Comparison of ENCODE assay signal across 13 cellular contexts in the genomic region with DNA sequence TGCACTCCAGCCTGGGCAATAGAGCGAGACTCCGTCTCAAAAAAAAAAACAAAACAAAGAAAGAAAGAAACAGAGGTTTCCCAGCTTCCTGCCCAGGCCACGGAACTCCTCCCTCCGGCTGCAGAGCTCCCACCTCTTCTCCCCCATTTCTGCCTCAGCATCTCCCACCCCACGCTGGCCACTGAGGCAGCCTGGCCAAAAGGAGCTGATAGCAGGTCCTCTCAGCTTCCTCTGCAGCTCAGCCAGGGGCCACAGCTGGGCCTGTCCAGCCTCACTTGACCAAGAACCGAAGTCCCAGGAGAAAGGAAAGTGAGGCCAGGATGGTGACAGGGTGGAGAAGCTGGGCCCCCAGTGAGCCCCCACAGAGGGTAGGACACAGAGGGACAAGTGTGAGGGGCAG. TPM values are rescaled to one million over a fixed set of nuclear protein-coding genes. Genes with fewer than 3 reads are reported as not detected.
DNase-seq lines count a peak whose midpoint lies in the region; ATAC-seq and TF ChIP-seq lines count a peak whose summit lies in the region.
"Had no signal": no experiment of that assay in that cellular context is flagged by ENCODE, and none has a peak within 500 bp of the region (broad histone marks: within the 10 kb centered on the region; RNA-seq: fewer than 3 reads in every experiment).

No MANE protein-coding gene starts in this region.

- TF ChIP-seq CTCF in HCT116 (IDR thresholded peaks at IDR 0.05 in 2 of 3, conservative IDR thresholded peaks at IDR 0.05 in 1 of 3; ENCODE audit: borderline replicate concordance in 1 of 3, insufficient read depth in 1 of 3, low read depth in 2 of 3, low read length in 2 of 3): no peak
- no peak for TF ChIP-seq CTCF in foreskin keratinocyte (conservative IDR thresholded peaks at IDR 0.05)
- TF ChIP-seq CTCF in smooth muscle cell (IDR thresholded peaks at IDR 0.05; ENCODE audit: borderline replicate concordance, insufficient read depth, poor library complexity, severe bottlenecking): no peak

- H4K20me1 ChIP-seq in HCT116 (ENCODE audit: insufficient read depth): no peaks in the 10 kb centered on the region
- no peaks in the 10 kb centered on the region for H4K20me1 ChIP-seq in smooth muscle cell (ENCODE audit: low read depth)

- H3K4me3 Mint-ChIP-seq in T-helper 17 cell: no peak overlapping the region
- H3K4me3 Mint-ChIP-seq: GM23338 had no signal

- TF ChIP-seq POLR2A in HCT116 (IDR thresholded peaks at IDR 0.05; ENCODE audit: borderline replicate concordance, extremely low read depth, insufficient read depth, insufficient read length): no peak

- H3K36me3 ChIP-seq in HCT116 (ENCODE audit: control insufficient read depth in 1 of 2, insufficient read depth in 2 of 2, low read length in 2 of 2) (no peaks in the 10 kb centered on the region), smooth muscle cell (ENCODE audit: low read depth) (no peaks in the 10 kb centered on the region)

- H3K27ac ChIP-seq in HCT116 (ENCODE audit: low read depth, low read length): peak overlapping the region; percentile 68
- peak overlapping the region; percentile 79 for H3K27ac ChIP-seq in foreskin keratinocyte
- H3K27ac ChIP-seq in smooth muscle cell (ENCODE audit: low read depth): peak overlapping the region; percentile 100

- RAD21 ChIA-PET in HCT116 (lab: Charles Lee; ENCODE audit: low non-redundant PET in 1 of 2, low total read pairs in 2 of 2, uncharacterized antibody in 2 of 2, unreplicated experiment in 2 of 2): no interaction called here

- H3K36me3 Mint-ChIP-seq in T-helper 17 cell (ENCODE audit: low read depth): no peaks in the 10 kb centered on the region

- CTCF ChIA-PET in HCT116 (lab: Charles Lee): no interaction called here

- no peaks in the 10 kb centered on the region for H3K9me2 ChIP-seq in HCT116 (ENCODE audit: insufficient read depth)

- H3K4me2 ChIP-seq in HCT116 (ENCODE audit: low read length) (peak overlapping the region; percentile 89), smooth muscle cell (peak overlapping the region; percentile 63)
- H3K4me2 ChIP-seq: GM23338 had no signal

- H3F3A ChIP-seq in smooth muscle cell (ENCODE audit: low read depth): peaks cover 14% of the 10 kb centered on the region

- H2AFZ ChIP-seq in HCT116 (ENCODE audit: low read depth, low read length, poor library complexity, severe bottlenecking): peak overlapping the region; percentile 68
- no peak overlapping the region for H2AFZ ChIP-seq in smooth muscle cell (ENCODE audit: low read depth)
- H2AFZ ChIP-seq: GM23338 had no signal

- TF ChIP-seq RAD21 in HCT116 (IDR thresholded peaks at IDR 0.05; ENCODE audit: low read depth): no peak

- no TSS peak for BruUV-seq in HCT116 (replicated peaks; lab: Mats Ljungman, UMichigan)

- H3K79me2 ChIP-seq in HCT116 (ENCODE audit: insufficient read depth, low read length): no peaks in the 10 kb centered on the region
- no peaks in the 10 kb centered on the region for H3K79me2 ChIP-seq in smooth muscle cell (ENCODE audit: low read depth)

- H3K27me3 ChIP-seq in HCT116 (ENCODE audit: insufficient read depth, low read length): no peaks in the 10 kb centered on the region
- H3K27me3 ChIP-seq in foreskin keratinocyte: no peaks in the 10 kb centered on the region
- H3K27me3 ChIP-seq in smooth muscle cell (ENCODE audit: low read depth): no peaks in the 10 kb centered on the region

- peaks cover 19% of the 10 kb centered on the region for H3K4me1 Mint-ChIP-seq in T-helper 17 cell
- H3K4me1 Mint-ChIP-seq: GM23338 had no signal

- H3K4me3 ChIP-seq in HCT116 (replicated peaks in 1 of 2; ENCODE audit: low read depth in 1 of 2, low read length in 2 of 2) (peak overlapping the region in 1 of 2 experiments; percentile 48; a peak in 1 of 4 replicates), smooth muscle cell (no peak overlapping the region)
- H3K4me3 ChIP-seq: GM23338 had no signal

- intact Hi-C loops in HCT116 (cut with micrococcal nuclease): no loop called here

- H3K27ac Mint-ChIP-seq in T-helper 17 cell: peak overlapping the region; percentile 59
- H3K27ac Mint-ChIP-seq: GM23338 had no signal

- WGBS in smooth muscle cell (ENCODE audit: low lambda C conversion rate): 88% methylated on average over 4 of the region's 6 CpGs

- peak overlapping the region; percentile 65 for H3K9ac ChIP-seq in HCT116 (ENCODE audit: low read length)
- H3K9ac ChIP-seq in smooth muscle cell (ENCODE audit: low read depth): peak overlapping the region; percentile 97

- no peaks in the 10 kb centered on the region for H3K9me3 ChIP-seq in HCT116 (ENCODE audit: control insufficient read depth in 1 of 2, insufficient read depth in 1 of 2, low read depth in 1 of 2, low read length in 2 of 2)
- no peaks in the 10 kb centered on the region for H3K9me3 ChIP-seq in T-helper 17 cell (ENCODE audit: control insufficient read depth, low read length, poor library complexity, severe bottlenecking)
- no peaks in the 10 kb centered on the region for H3K9me3 ChIP-seq in smooth muscle cell (replicated peaks; ENCODE audit: low read depth)

- POLR2A ChIA-PET in HCT116 (lab: Charles Lee): interaction anchor here (1.1 to 1.6 kb wide), 2 partner anchors 74 to 78 kb away, joined by 4 to 5 read pairs; no protein-coding TSS in a partner anchor

- H3K27me3 Mint-ChIP-seq in T-helper 17 cell: peaks cover 33% of the 10 kb centered on the region

- H3K4me1 ChIP-seq in HCT116 (ENCODE audit: control insufficient read depth in 1 of 2, insufficient read depth in 2 of 2, low read length in 2 of 2): peaks cover 13 to 30% of the 10 kb centered on the region in 2 experiments
- H3K4me1 ChIP-seq in foreskin keratinocyte: peaks cover 20% of the 10 kb centered on the region
- H3K4me1 ChIP-seq in smooth muscle cell (ENCODE audit: low read depth): peaks cover 5% of the 10 kb centered on the region

- ATAC-seq in HCT116 (no peak), T-helper 17 cell (no peak), foreskin keratinocyte (no peak), HG02678 (IDR thresholded peaks at IDR 0.05; ENCODE audit: unreplicated experiment) (no peak), GM21526 (IDR thresholded peaks at IDR 0.05; ENCODE audit: low FRiP score, unreplicated experiment) (no peak)
- ATAC-seq: GM23338 had no signal

- DNase-seq in HCT116 (ENCODE audit: low read depth, low spot score) (no peak), T-helper 17 cell (no peak), foreskin keratinocyte (no peak), smooth muscle cell (lab: John Stamatoyannopoulos, UW; ENCODE audit: unreplicated experiment) (no peak), HuH-7.5 (ENCODE audit: low spot score) (no peak), C1 segment of cervical spinal cord (lab: John Stamatoyannopoulos, UW) (no peak)
- DNase-seq: activated effector memory CD4-positive, alpha-beta T cell treated with Interleukin-2 at 50 U/mL for 16 hours; DND-41; NCI-H1092; stimulated activated CD8-positive, alpha-beta memory T cell treated with anti-CD3 and anti-CD28 coated beads, Interleukin-4, amount 100 ng/mL, for 48 hours had no signal

TF ChIP-seq in HCT116, 20 proteins besides CTCF, POLR2A, EP300 and RAD21:
- TF ChIP-seq YY1 (IDR thresholded peaks at IDR 0.05; ENCODE audit: extremely low read depth, insufficient replicate concordance, low read depth, low read length) (no peak), ZFX (IDR thresholded peaks at IDR 0.05) (no peak), ZNF274 (IDR thresholded peaks at IDR 0.05; ENCODE audit: low read depth, low read length) (no peak)
TF ChIP-seq in HCT116: peak in this region for 0.

RNA-seq across cellular contexts. Expression of gene CD9, which starts 33.4 kb away (rescaled TPM):
- total RNA-seq in HCT116 (2021; ENCODE audit: unreplicated experiment) (182 TPM), T-helper 17 cell (10 to 100 TPM in 1 of 2 donors, 1 to 10 TPM in 1; 2.4 to 28.0 TPM), foreskin keratinocyte (577 and 589 TPM in 2 replicates), smooth muscle cell (153 and 207 TPM in 2 replicates)
- polyA plus RNA-seq in HCT116 (2012): 246 and 260 TPM in 2 replicates
- polyA plus RNA-seq in foreskin keratinocyte (620 and 648 TPM in 2 replicates), smooth muscle cell (144 and 236 TPM in 2 replicates)

RNA-seq across cellular contexts. Expression of gene VWF, which starts 42.3 kb away (rescaled TPM):
- total RNA-seq in HCT116 (2021; ENCODE audit: unreplicated experiment): 0.57 TPM
- 0.49 and 0.83 TPM in 2 replicates for polyA plus RNA-seq in HCT116 (2012)
- total RNA-seq in T-helper 17 cell: 1 to 10 TPM in 1 of 2 donors, under 1 TPM in 1; 0.55 to 4.1 TPM
- total RNA-seq in foreskin keratinocyte: not detected in 2 replicates
- polyA plus RNA-seq in foreskin keratinocyte: under 0.01 and 0.07 TPM in 2 replicates
- total RNA-seq in smooth muscle cell: 0.09 TPM in 1 of 2 replicates, not detected in the other
- 0.19 and 0.79 TPM in 2 replicates for polyA plus RNA-seq in smooth muscle cell
